14 cellular contexts compared by ENCODE assay signal in the genomic region with DNA sequence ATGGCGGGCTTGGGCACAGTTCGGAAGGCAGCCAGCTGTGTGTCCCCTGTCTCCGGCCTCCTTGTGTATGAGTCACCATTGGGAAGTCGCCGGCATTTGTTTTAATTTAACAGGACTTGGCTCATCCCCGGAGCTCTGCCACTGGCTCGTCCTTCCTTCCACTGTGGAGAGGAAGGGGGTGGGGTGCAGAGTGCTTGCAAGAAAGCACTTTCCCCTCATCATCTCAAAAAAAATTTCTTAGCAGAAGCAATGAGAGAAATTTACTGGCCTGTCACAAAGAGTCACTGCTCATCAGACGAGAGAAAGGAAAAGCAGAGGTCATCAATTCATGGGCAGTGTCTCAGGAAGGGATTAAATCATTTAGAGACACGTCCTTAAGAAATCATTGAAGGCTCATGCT.
DNase-seq lines count a peak whose midpoint lies in the region; ATAC-seq and TF ChIP-seq lines count a peak whose summit lies in the region.
"Had no signal": no experiment of that assay in that cellular context is flagged by ENCODE, and none has a peak within 500 bp of the region (broad histone marks: within the 10 kb centered on the region; RNA-seq: fewer than 3 reads in every experiment).

No MANE protein-coding gene starts in this region.

- no peaks in the 10 kb centered on the region for H3K36me3 ChIP-seq in BLaER1

- H3K27me3 ChIP-seq in BLaER1 (no peaks in the 10 kb centered on the region), foreskin keratinocyte (no peaks in the 10 kb centered on the region)

- H3K27ac ChIP-seq in BLaER1 (peak overlapping the region; percentile 31; the same call in 1 of the 2 replicates), foreskin keratinocyte (no peak overlapping the region)

- H3K4me1 ChIP-seq in BLaER1 (peaks cover 89% of the 10 kb centered on the region), foreskin keratinocyte (no peaks in the 10 kb centered on the region)

- H3K4me3 ChIP-seq in BLaER1, result no peak overlapping the region

- 0 out of 2 replicates have a peak, but pooled peaks cover 4% of the 10 kb centered on the region for H3K9me3 ChIP-seq in BLaER1

- no peak for TF ChIP-seq CTCF in foreskin keratinocyte (conservative IDR thresholded peaks at IDR 0.05)

- DNase-seq in LHCN-M2 (ENCODE audit: low read depth) (peak; percentile 4), fibroblast of gingiva (ENCODE audit: low read depth) (peak; percentile 54), mucosa of gallbladder (ENCODE audit: low spot score) (peak; percentile 23), foreskin keratinocyte (no peak)
- no peak for DNase-seq in activated CD4-positive, alpha-beta T cell treated with anti-CD3 and anti-CD28 coated beads, Interleukin-2, amount 50 U/mL, for 4 hours
- DNase-seq: activated naive CD4-positive, alpha-beta T cell treated with anti-CD3 and anti-CD28 coated beads for 36 hours; NCI-H146; NCI-H526; stimulated activated CD4-positive, alpha-beta T cell treated with anti-CD3 and anti-CD28 coated beads, Interleukin-4, amount 100 ng/mL, for 1 hour had no signal

- H3K4me2 ChIP-seq in BLaER1, result peak overlapping the region; percentile 86

- H4K20me1 ChIP-seq in BLaER1, result no peaks in the 10 kb centered on the region

- H3K9ac ChIP-seq in BLaER1, result no peak overlapping the region

- no peak for ATAC-seq in foreskin keratinocyte
- no peak for ATAC-seq in HG02852 (IDR thresholded peaks at IDR 0.05; ENCODE audit: unreplicated experiment)
- ATAC-seq in GM19023 (IDR thresholded peaks at IDR 0.05; ENCODE audit: unreplicated experiment), result no peak
- ATAC-seq: CD8-positive, alpha-beta T cell; stimulated activated memory B cell treated with anti-CD40 and anti-IgM and Interleukin-4, amounts not matched to agents 10 μg/mL and 1 μg/mL and 100 μg/mL, for 72 hours had no signal

Comparison
In these comparisons a context has a peak if more than half of its experiments do, and no peak if none do; other contexts are left out.
1. DNase-seq: peak in LHCN-M2 (single experiment), fibroblast of gingiva (single experiment) and mucosa of gallbladder (single experiment); none in foreskin keratinocyte (0 of 2) and activated CD4-positive, alpha-beta T cell treated with anti-CD3 and anti-CD28 coated beads, Interleukin-2, amount 50 U/mL, for 4 hours (0 of 2).